ENCODE assay signal across 8 cellular contexts in genomic region chr12:71665109-71665476, GRCh38. TPM values are rescaled to one million over a fixed set of nuclear protein-coding genes. Genes with fewer than 3 reads are reported as not detected.
DNase-seq lines count a peak whose midpoint lies in the region; TF ChIP-seq lines count a peak whose summit lies in the region.

No MANE protein-coding gene starts in this region.

- H3K27ac Mint-ChIP-seq in mesothelial cell of epicardium, result peak overlapping the region; percentile 100

- H3K36me3 Mint-ChIP-seq in mesothelial cell of epicardium, result peaks cover 5% of the 10 kb centered on the region

- H3K36me3 ChIP-seq in HAP-1 (replicated peaks), result peaks cover 2% of the 10 kb centered on the region

- no peaks in the 10 kb centered on the region for H3K9me3 ChIP-seq in HAP-1

- no peaks in the 10 kb centered on the region for H3K27me3 ChIP-seq in HAP-1 (ENCODE audit: low read depth)

- peak overlapping the region; percentile 91 for H3K4me3 Mint-ChIP-seq in mesothelial cell of epicardium

- H3K4me1 Mint-ChIP-seq in mesothelial cell of epicardium, result peaks cover 23% of the 10 kb centered on the region

- H3K27ac ChIP-seq in 22Rv1, result peak overlapping the region; percentile 99

- no peaks in the 10 kb centered on the region for H3K9me3 Mint-ChIP-seq in mesothelial cell of epicardium

- H3K27me3 Mint-ChIP-seq in mesothelial cell of epicardium (ENCODE audit: low read depth), result no peaks in the 10 kb centered on the region

- TF ChIP-seq CTCF in 22Rv1 (IDR thresholded peaks at IDR 0.05) (no peak), astrocyte of the cerebellum (IDR thresholded peaks at IDR 0.05; ENCODE audit: low read depth, low read length, missing control alignments) (no peak), mesothelial cell of epicardium (IDR thresholded peaks at IDR 0.05; ENCODE audit: unreplicated experiment) (no peak)

- in situ Hi-C loops in HAP-1 (cut with MboI; ENCODE audit: low sequenced_read_pairs) (no loop called here), astrocyte of the cerebellum (cut with HindIII; ENCODE audit: low sequenced_read_pairs) (no loop called here)

- peaks cover 8% of the 10 kb centered on the region for H3K4me1 ChIP-seq in HAP-1

- H3K4me3 ChIP-seq in HAP-1 (peak overlapping the region; percentile 79), astrocyte of the cerebellum (ENCODE audit: low read depth, low read length) (peak overlapping the region; percentile 73)

- DNase-seq in HAP-1 (ENCODE audit: low spot score in 2 of 2) (no peak), astrocyte of the cerebellum (ENCODE audit: low read depth) (no peak), mesothelial cell of epicardium (ENCODE audit: low spot score in 2 of 2, unreplicated experiment in 2 of 2) (no peak), NOMO-1 (lab: John Stamatoyannopoulos, UW; ENCODE audit: unreplicated experiment in 2 of 2) (no peak), medulla oblongata (ENCODE audit: extremely low spot score) (no peak), NCI-H2081 treated with DMSO at 0.1 percent for 48 hours (lab: John Stamatoyannopoulos, UW) (no peak)
- DNase-seq in stimulated activated CD4-positive, alpha-beta T cell treated with anti-CD3 and anti-CD28 coated beads, Interleukin-12 subunit alpha, Interleukin-12 subunit beta, amount 100 ng/mL, for 4 hours, result no peak

RNA-seq across cellular contexts. Expression of gene THAP2, which starts 1.0 kb away (rescaled TPM):
- 7.8 to 8.9 TPM (median 8.9 TPM) in 3 replicates for total RNA-seq in mesothelial cell of epicardium

RNA-seq across cellular contexts. Expression of gene ZFC3H1, which starts 1.4 kb away (rescaled TPM):
- 53.5 to 55.5 TPM (median 55.3 TPM) in 3 replicates for total RNA-seq in mesothelial cell of epicardium

RNA-seq across cellular contexts. Expression of gene TMEM19, which starts 20.8 kb away (rescaled TPM):
- 14.0 to 20.2 TPM (median 17.3 TPM) in 3 replicates for total RNA-seq in mesothelial cell of epicardium
